Comparison of ENCODE assay signal across 37 cellular contexts in the genomic region with DNA sequence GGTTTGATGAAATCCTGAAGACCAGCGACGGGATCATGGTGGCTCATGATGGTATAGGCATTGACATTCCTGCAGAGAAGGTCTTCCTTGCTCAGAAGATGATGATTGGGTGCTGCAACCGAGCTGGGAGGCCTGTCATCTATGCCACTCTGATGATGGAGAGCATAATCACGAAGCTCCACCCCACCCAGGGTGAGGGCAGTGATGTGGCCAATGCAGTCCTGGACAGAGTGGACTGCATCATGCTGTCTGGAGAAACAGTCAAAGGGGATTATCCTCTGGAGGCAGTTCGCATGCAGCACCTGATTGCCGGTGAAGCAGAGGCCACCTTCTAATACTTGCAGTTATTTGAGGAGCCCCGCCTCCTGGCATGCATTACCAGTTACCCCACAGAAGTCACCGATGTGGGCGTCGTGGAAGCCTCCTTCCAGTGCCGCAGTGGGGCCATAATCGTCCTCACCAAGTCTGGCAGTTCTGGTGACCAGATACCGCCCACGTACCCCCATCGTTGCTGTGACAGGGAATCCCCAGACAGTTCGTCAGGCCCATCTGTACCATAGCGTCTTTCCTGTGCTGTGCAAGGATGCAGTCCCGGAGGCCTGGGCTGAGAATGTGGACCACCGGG.
"Had no signal": no experiment of that assay in that cellular context is flagged by ENCODE, and none has a peak within 500 bp of the region (broad histone marks: within the 10 kb centered on the region; RNA-seq: fewer than 3 reads in every experiment).

No MANE protein-coding gene starts in this region.

- H3K27me3 ChIP-seq: ascending aorta, body of pancreas, brain microvascular endothelial cell, cardiac muscle cell had no signal

- H3K36me3 ChIP-seq: adrenal gland, ascending aorta, brain microvascular endothelial cell, breast epithelium, cardiac muscle cell had no signal

- H3K27ac Mint-ChIP-seq: activated naive CD4-positive, alpha-beta T cell treated with anti-CD3 and anti-CD28 coated beads for 36 hours; activated naive CD4-positive, alpha-beta T cell treated with anti-CD3 and anti-CD28 coated beads, Interleukin-2, amount 10 ng/mL, durations not matched to agents 7 days and 5 days; activated naive CD4-positive, alpha-beta T cell treated with anti-CD3 and anti-CD28 coated beads, Interleukin-2, amount 50 U/mL, for 24 hours; activated naive CD8-positive, alpha-beta T cell; activated naive CD8-positive, alpha-beta T cell treated with anti-CD3 and anti-CD28 coated beads for 36 hours; activated naive CD8-positive, alpha-beta T cell treated with anti-CD3 and anti-CD28 coated beads, Interleukin-2, amount 10 ng/mL, durations not matched to agents 7 days and 5 days; activated naive CD8-positive, alpha-beta T cell treated with anti-CD3 and anti-CD28 coated beads, Interleukin-2, amount 50 U/mL, for 24 hours; activated T-cell treated with anti-CD3 and anti-CD28 coated beads, Interleukin-2, amount 50 U/mL, for 24 hours; activated T-cell treated with anti-CD3 and anti-CD28 coated beads, Interleukin-2, amount 50 U/mL, for 72 hours; activated T-helper 1 cell treated with anti-CD3 and anti-CD28 coated beads, Interleukin-12 subunit alpha, Interleukin-12 subunit beta, Interleukin-2, Interleukin-4 antibody, amounts not matched to agents 30 ng/mL and 10 ng/mL and 1 ng/mL, durations not matched to agents 14 hours and 24 hours and 36 hours; activated T-helper 17 cell treated with anti-CD3 and anti-CD28 coated beads, Interleukin-2, amount 50 U/mL, for 72 hours; activated T-helper 2 cell treated with anti-CD3 and anti-CD28 coated beads, Interferon-gamma antibody, Interleukin-2, Interleukin-4, amounts not matched to agents 10 μg/mL and 5 μg/mL and 100 μg/mL, durations not matched to agents 14 hours and 24 hours and 36 hours; brain had no signal

- H3K4me3 Mint-ChIP-seq: activated naive CD4-positive, alpha-beta T cell treated with anti-CD3 and anti-CD28 coated beads for 36 hours; activated naive CD4-positive, alpha-beta T cell treated with anti-CD3 and anti-CD28 coated beads, Interleukin-2, amount 10 ng/mL, durations not matched to agents 7 days and 5 days; activated naive CD4-positive, alpha-beta T cell treated with anti-CD3 and anti-CD28 coated beads, Interleukin-2, amount 50 U/mL, for 24 hours; activated naive CD8-positive, alpha-beta T cell; activated naive CD8-positive, alpha-beta T cell treated with anti-CD3 and anti-CD28 coated beads for 36 hours; activated naive CD8-positive, alpha-beta T cell treated with anti-CD3 and anti-CD28 coated beads, Interleukin-2, amount 10 ng/mL, durations not matched to agents 7 days and 5 days; activated naive CD8-positive, alpha-beta T cell treated with anti-CD3 and anti-CD28 coated beads, Interleukin-2, amount 50 U/mL, for 24 hours; activated T-cell treated with anti-CD3 and anti-CD28 coated beads, Interleukin-2, amount 50 U/mL, for 24 hours; activated T-cell treated with anti-CD3 and anti-CD28 coated beads, Interleukin-2, amount 50 U/mL, for 4 hours; activated T-cell treated with anti-CD3 and anti-CD28 coated beads, Interleukin-2, amount 50 U/mL, for 72 hours; activated T-helper 1 cell treated with anti-CD3 and anti-CD28 coated beads, Interleukin-12 subunit alpha, Interleukin-12 subunit beta, Interleukin-2, Interleukin-4 antibody, amounts not matched to agents 30 ng/mL and 10 ng/mL and 1 ng/mL, durations not matched to agents 14 hours and 24 hours and 36 hours; activated T-helper 17 cell treated with anti-CD3 and anti-CD28 coated beads, Interleukin-2, amount 50 U/mL, for 72 hours; brain; central memory CD8-positive, alpha-beta T cell had no signal

- H3K27me3 Mint-ChIP-seq: activated naive CD4-positive, alpha-beta T cell treated with anti-CD3 and anti-CD28 coated beads, Interleukin-2, amount 10 ng/mL, durations not matched to agents 7 days and 5 days; activated naive CD4-positive, alpha-beta T cell treated with anti-CD3 and anti-CD28 coated beads, Interleukin-2, amount 50 U/mL, for 24 hours; activated naive CD8-positive, alpha-beta T cell; activated naive CD8-positive, alpha-beta T cell treated with anti-CD3 and anti-CD28 coated beads for 36 hours; activated naive CD8-positive, alpha-beta T cell treated with anti-CD3 and anti-CD28 coated beads, Interleukin-2, amount 10 ng/mL, durations not matched to agents 7 days and 5 days; activated naive CD8-positive, alpha-beta T cell treated with anti-CD3 and anti-CD28 coated beads, Interleukin-2, amount 50 U/mL, for 24 hours; activated T-helper 17 cell treated with anti-CD3 and anti-CD28 coated beads, Interleukin-2, amount 50 U/mL, for 72 hours; brain; central memory CD8-positive, alpha-beta T cell had no signal

- H3K9me3 ChIP-seq: adrenal gland, ascending aorta, body of pancreas had no signal

- H3K4me1 Mint-ChIP-seq: activated naive CD4-positive, alpha-beta T cell treated with anti-CD3 and anti-CD28 coated beads, Interleukin-2, amount 10 ng/mL, durations not matched to agents 7 days and 5 days; activated naive CD4-positive, alpha-beta T cell treated with anti-CD3 and anti-CD28 coated beads, Interleukin-2, amount 50 U/mL, for 24 hours; activated naive CD8-positive, alpha-beta T cell treated with anti-CD3 and anti-CD28 coated beads for 36 hours; activated naive CD8-positive, alpha-beta T cell treated with anti-CD3 and anti-CD28 coated beads, Interleukin-2, amount 10 ng/mL, durations not matched to agents 7 days and 5 days; activated naive CD8-positive, alpha-beta T cell treated with anti-CD3 and anti-CD28 coated beads, Interleukin-2, amount 50 U/mL, for 24 hours; activated T-helper 17 cell treated with anti-CD3 and anti-CD28 coated beads, Interleukin-2, amount 50 U/mL, for 72 hours; brain; central memory CD8-positive, alpha-beta T cell had no signal

- H3K9me3 Mint-ChIP-seq: activated naive CD4-positive, alpha-beta T cell treated with anti-CD3 and anti-CD28 coated beads for 36 hours; activated naive CD4-positive, alpha-beta T cell treated with anti-CD3 and anti-CD28 coated beads, Interleukin-2, amount 10 ng/mL, durations not matched to agents 7 days and 5 days; activated naive CD4-positive, alpha-beta T cell treated with anti-CD3 and anti-CD28 coated beads, Interleukin-2, amount 50 U/mL, for 24 hours; activated naive CD8-positive, alpha-beta T cell treated with anti-CD3 and anti-CD28 coated beads for 36 hours; activated naive CD8-positive, alpha-beta T cell treated with anti-CD3 and anti-CD28 coated beads, Interleukin-2, amount 10 ng/mL, durations not matched to agents 7 days and 5 days; activated naive CD8-positive, alpha-beta T cell treated with anti-CD3 and anti-CD28 coated beads, Interleukin-2, amount 50 U/mL, for 24 hours; activated T-cell treated with anti-CD3 and anti-CD28 coated beads, Interleukin-2, amount 50 U/mL, for 24 hours; activated T-cell treated with anti-CD3 and anti-CD28 coated beads, Interleukin-2, amount 50 U/mL, for 4 hours; activated T-helper 1 cell treated with anti-CD3 and anti-CD28 coated beads, Interleukin-12 subunit alpha, Interleukin-12 subunit beta, Interleukin-2, Interleukin-4 antibody, amounts not matched to agents 30 ng/mL and 10 ng/mL and 1 ng/mL, durations not matched to agents 14 hours and 24 hours and 36 hours; activated T-helper 17 cell treated with anti-CD3 and anti-CD28 coated beads, Interleukin-2, amount 50 U/mL, for 72 hours; activated T-helper 2 cell treated with anti-CD3 and anti-CD28 coated beads, Interferon-gamma antibody, Interleukin-2, Interleukin-4, amounts not matched to agents 10 μg/mL and 5 μg/mL and 100 μg/mL, durations not matched to agents 14 hours and 24 hours and 36 hours; central memory CD8-positive, alpha-beta T cell had no signal

- H3K27ac ChIP-seq: adrenal gland, ascending aorta, body of pancreas, brain microvascular endothelial cell, breast epithelium, cardiac muscle cell had no signal

- ATAC-seq: activated naive CD8-positive, alpha-beta T cell treated with anti-CD3 and anti-CD28 coated beads, Interleukin-2, amount 50 U/mL, for 24 hours; activated T-cell treated with anti-CD3 and anti-CD28 coated beads, Interleukin-2, amount 50 U/mL, for 4 hours; activated T-cell treated with anti-CD3 and anti-CD28 coated beads, Interleukin-2, amount 50 U/mL, for 72 hours; activated T-helper 17 cell treated with anti-CD3 and anti-CD28 coated beads, Interleukin-2, amount 50 U/mL, for 72 hours; body of pancreas had no signal

- DNase-seq: activated effector memory CD4-positive, alpha-beta T cell treated with anti-CD3 and anti-CD28 coated beads, Interleukin-2, amount 50 U/mL, for 16 hours; activated effector memory CD4-positive, alpha-beta T cell treated with Interleukin-2 at 50 U/mL for 16 hours; activated gamma-delta T cell; activated gamma-delta T cell treated with Interleukin-2 at 50 U/mL for 16 hours; activated naive CD4-positive, alpha-beta T cell; activated naive CD4-positive, alpha-beta T cell treated with anti-CD3 and anti-CD28 coated beads for 36 hours; activated naive CD4-positive, alpha-beta T cell treated with anti-CD3 and anti-CD28 coated beads, Interleukin-2, amount 10 ng/mL, durations not matched to agents 7 days and 5 days; activated naive CD4-positive, alpha-beta T cell treated with anti-CD3 and anti-CD28 coated beads, Interleukin-2, amount 50 U/mL, for 16 hours; activated naive CD4-positive, alpha-beta T cell treated with Interleukin-2 at 50 U/mL for 16 hours; activated naive CD8-positive, alpha-beta T cell treated with anti-CD3 and anti-CD28 coated beads for 36 hours; activated naive CD8-positive, alpha-beta T cell treated with anti-CD3 and anti-CD28 coated beads, Interleukin-2, amount 10 ng/mL, durations not matched to agents 7 days and 5 days; activated naive CD8-positive, alpha-beta T cell treated with anti-CD3 and anti-CD28 coated beads, Interleukin-2, amount 50 U/mL, for 24 hours; activated T-cell treated with anti-CD3 and anti-CD28 coated beads, Interleukin-2, amount 50 U/mL, for 1 hour; activated T-cell treated with anti-CD3 and anti-CD28 coated beads, Interleukin-2, amount 50 U/mL, for 24 hours; activated T-cell treated with anti-CD3 and anti-CD28 coated beads, Interleukin-2, amount 50 U/mL, for 4 hours; activated T-cell treated with anti-CD3 and anti-CD28 coated beads, Interleukin-2, amount 50 U/mL, for 48 hours; activated T-cell treated with anti-CD3 and anti-CD28 coated beads, Interleukin-2, amount 50 U/mL, for 72 hours; adrenal gland; amniotic stem cell; amygdala; anterior cingulate cortex; aorta; body of pancreas; brain microvascular endothelial cell; caudate nucleus; central memory CD4-positive, alpha-beta T cell; cerebellar nuclear complex had no signal

- H3K36me3 Mint-ChIP-seq: activated naive CD4-positive, alpha-beta T cell treated with anti-CD3 and anti-CD28 coated beads, Interleukin-2, amount 10 ng/mL, durations not matched to agents 7 days and 5 days; activated naive CD4-positive, alpha-beta T cell treated with anti-CD3 and anti-CD28 coated beads, Interleukin-2, amount 50 U/mL, for 24 hours; activated naive CD8-positive, alpha-beta T cell; activated naive CD8-positive, alpha-beta T cell treated with anti-CD3 and anti-CD28 coated beads for 36 hours; activated naive CD8-positive, alpha-beta T cell treated with anti-CD3 and anti-CD28 coated beads, Interleukin-2, amount 10 ng/mL, durations not matched to agents 7 days and 5 days; brain had no signal

- H3K4me3 ChIP-seq: adrenal gland, ascending aorta, body of pancreas, breast epithelium, cardiac muscle cell had no signal

- H3K4me1 ChIP-seq: adrenal gland, ascending aorta, body of pancreas, breast epithelium had no signal
